ENCODE assay signal across 24 cellular contexts in genomic region chr2:37575780-37576179, GRCh38.
DNase-seq lines count a peak whose midpoint lies in the region; ATAC-seq, FAIRE-seq and TF ChIP-seq lines count a peak whose summit lies in the region.
"Had no signal": no experiment of that assay in that cellular context is flagged by ENCODE, and none has a peak within 500 bp of the region (broad histone marks: within the 10 kb centered on the region; RNA-seq: fewer than 3 reads in every experiment).

No MANE protein-coding gene starts in this region.

- no peaks in the 10 kb centered on the region for H3K9me3 ChIP-seq in HepG2 (ENCODE audit: low read length)
- H3K9me3 ChIP-seq in right lobe of liver, result no peaks in the 10 kb centered on the region
- no peaks in the 10 kb centered on the region for H3K9me3 ChIP-seq in OCI-LY1 (ENCODE audit: low read length)
- H3K9me3 ChIP-seq in endodermal cell (ENCODE audit: control insufficient read depth, low read length), result peaks cover 26% of the 10 kb centered on the region
- H3K9me3 ChIP-seq: gastrocnemius medialis, upper lobe of right lung had no signal

- H3K27me3 ChIP-seq in HepG2 (ENCODE audit: control insufficient read depth in 1 of 2, insufficient read depth in 2 of 2, low read length in 2 of 2) (no peaks in the 10 kb centered on the region), right lobe of liver (no peaks in the 10 kb centered on the region), OCI-LY1 (ENCODE audit: insufficient read depth, low read length) (no peaks in the 10 kb centered on the region), endodermal cell (ENCODE audit: control insufficient read depth, insufficient read depth, low read length, poor library complexity, severe bottlenecking) (no peaks in the 10 kb centered on the region)
- H3K27me3 ChIP-seq: gastrocnemius medialis, upper lobe of right lung had no signal

- TF ChIP-seq CTCF in HepG2 (CRISPR knock-in tag; IDR thresholded peaks at IDR 0.05) (peak; percentile 27; the same call in 1 of the 2 replicates), right lobe of liver (IDR thresholded peaks at IDR 0.05) (peak in 1 of 4 donors; percentile 10), OCI-LY1 (IDR thresholded peaks at IDR 0.05; ENCODE audit: low read length) (peak; percentile 15; the same call in 1 of the 2 replicates), endodermal cell (conservative IDR thresholded peaks at IDR 0.05) (peak; percentile 50)

- peaks cover 22% of the 10 kb centered on the region for H3K9me3 Mint-ChIP-seq in endodermal cell

- BruUV-seq in HepG2 (replicated peaks; lab: Mats Ljungman, UMichigan), result no TSS peak

- POLR2A ChIA-PET in HepG2 (lab: Yijun Ruan, JAX), result no interaction called here

- no peaks in the 10 kb centered on the region for H3K27me3 Mint-ChIP-seq in endodermal cell (ENCODE audit: insufficient read depth)
- H3K27me3 Mint-ChIP-seq: dendritic cell treated with granulocyte-macrophage colony-stimulating factor and Interleukin-4, amounts not matched to agents 40 ng/mL and 50 ng/mL, for 4 days had no signal

- H3K4me3 ChIP-seq in HepG2 (replicated peaks in 1 of 3; ENCODE audit: insufficient read depth in 1 of 3, low read depth in 2 of 3, low read length in 3 of 3), result no peak overlapping the region
- H3K4me3 ChIP-seq in right lobe of liver, result no peak overlapping the region
- no peak overlapping the region for H3K4me3 ChIP-seq in OCI-LY1 (ENCODE audit: low read depth, low read length, poor library complexity, severe bottlenecking)
- no peak overlapping the region for H3K4me3 ChIP-seq in endodermal cell (ENCODE audit: low read length)
- H3K4me3 ChIP-seq: A549, gastrocnemius medialis, upper lobe of right lung had no signal

- no peaks in the 10 kb centered on the region for H3K4me1 Mint-ChIP-seq in endodermal cell

- TF ChIP-seq POLR2A in HepG2 (IDR thresholded peaks at IDR 0.05; ENCODE audit: insufficient read depth in 1 of 2, low read depth in 2 of 2, low read length in 2 of 2) (no peak), right lobe of liver (IDR thresholded peaks at IDR 0.05) (no peak)

- no peak overlapping the region for H3K9ac ChIP-seq in HepG2 (ENCODE audit: insufficient read depth, low read depth, low read length)
- H3K9ac ChIP-seq in OCI-LY1 (ENCODE audit: low read length), result no peak overlapping the region
- H3K9ac ChIP-seq in endodermal cell (ENCODE audit: extremely low read depth, low read length, poor library complexity, severe bottlenecking), result no peak overlapping the region

- no peaks in the 10 kb centered on the region for H3K9me2 ChIP-seq in OCI-LY1 (ENCODE audit: low read depth, low read length)

- 15% methylated on average over 1 of the region's 1 CpG for WGBS in HepG2 (ENCODE audit: low lambda C conversion rate)
- 90% methylated on average over 1 of the region's 1 CpG for WGBS in right lobe of liver (ENCODE audit: insufficient coverage, low coverage, low lambda C conversion rate, missing lambda C conversion rate)
- 91% methylated on average over 1 of the region's 1 CpG; no CpG with 5 or more reads in 1 of the 2 experiments for WGBS in endodermal cell (ENCODE audit: insufficient coverage in 1 of 2, insufficient read length in 1 of 2), 2 experiments

- peaks cover 11% of the 10 kb centered on the region for H3K36me3 Mint-ChIP-seq in endodermal cell (ENCODE audit: low read depth)
- H3K36me3 Mint-ChIP-seq: CD4-positive, CD25-positive, alpha-beta regulatory T cell had no signal

- no peaks in the 10 kb centered on the region for H3K4me1 ChIP-seq in HepG2 (ENCODE audit: insufficient read depth, low read length)
- H3K4me1 ChIP-seq in right lobe of liver, result no peaks in the 10 kb centered on the region
- no peaks in the 10 kb centered on the region for H3K4me1 ChIP-seq in OCI-LY1 (ENCODE audit: insufficient read depth, low read length, severe bottlenecking)
- H3K4me1 ChIP-seq in endodermal cell (ENCODE audit: control insufficient read depth, insufficient read depth, low read length), result no peaks in the 10 kb centered on the region

- no peak overlapping the region for H3K27ac ChIP-seq in HepG2 (ENCODE audit: extremely low read length, insufficient read depth, low read length)
- H3K27ac ChIP-seq in right lobe of liver, result no peak overlapping the region
- H3K27ac ChIP-seq in OCI-LY1 (ENCODE audit: low read depth, low read length, poor library complexity, severe bottlenecking), result no peak overlapping the region
- no peak overlapping the region for H3K27ac ChIP-seq in endodermal cell (ENCODE audit: low read depth, low read length)
- H3K27ac ChIP-seq: A549, gastrocnemius medialis, upper lobe of right lung had no signal

- H3K4me2 ChIP-seq in HepG2 (ENCODE audit: low read depth, low read length) (no peak overlapping the region), OCI-LY1 (ENCODE audit: low read length) (no peak overlapping the region)
- H3K4me2 ChIP-seq: A549 had no signal

- FAIRE-seq in HepG2 (lab: Jason Lieb, UNC), result no peak
- FAIRE-seq: A549, bronchial epithelial cell, endothelial cell of umbilical vein, keratinocyte had no signal

- DNase-seq in HepG2 (ENCODE audit: low spot score) (no peak), right lobe of liver (no peak), endodermal cell (no peak), NCI-H187 (lab: John Stamatoyannopoulos, UW) (no peak)
- no peak for DNase-seq in activated CD4-positive, alpha-beta T cell treated with anti-CD3 and anti-CD28 coated beads for 4 hours
- DNase-seq: activated CD4-positive, alpha-beta T cell treated with anti-CD3 and anti-CD28 coated beads, Interleukin-2, amount 50 U/mL, for 48 hours; CD4-positive, CD25-positive, alpha-beta regulatory T cell; gastrocnemius medialis; NCI-H1694 treated with DMSO at 0.1 percent for 48 hours; NCI-H2227 treated with DMSO at 0.1 percent for 48 hours; NCI-H82; nucleus accumbens; retina; SHP77 treated with DMSO at 0.1 percent for 48 hours; upper lobe of right lung had no signal

- CTCF ChIA-PET in HepG2 (lab: Yijun Ruan, JAX; ENCODE audit: low intra/inter-chr PET ratio, low total read pairs), result no interaction called here

- intact Hi-C loops in HepG2 (cut with micrococcal nuclease; ENCODE audit: unreplicated experiment), result no loop called here
- intact Hi-C loops in right lobe of liver (cut with DNase I), result no loop called here

- H4K20me1 ChIP-seq in HepG2 (ENCODE audit: insufficient read depth, low read length) (no peaks in the 10 kb centered on the region), OCI-LY1 (ENCODE audit: insufficient read depth, low read length) (no peaks in the 10 kb centered on the region)

- ATAC-seq in HepG2, result peak; percentile 57
- ATAC-seq in right lobe of liver, result no peak
- no peak for ATAC-seq in GM21737 (IDR thresholded peaks at IDR 0.05; ENCODE audit: unreplicated experiment)
- ATAC-seq in GM21423 (IDR thresholded peaks at IDR 0.05; ENCODE audit: unreplicated experiment), result no peak
- ATAC-seq: A549, gastrocnemius medialis, upper lobe of right lung had no signal

- H3F3A ChIP-seq in OCI-LY1 (ENCODE audit: insufficient read depth, low read length), result no peaks in the 10 kb centered on the region

- H3K36me3 ChIP-seq in HepG2 (replicated peaks in 1 of 2; ENCODE audit: control insufficient read depth in 1 of 2, insufficient read depth in 2 of 2, low read length in 2 of 2) (no peaks in the 10 kb centered on the region), right lobe of liver (no peaks in the 10 kb centered on the region), OCI-LY1 (ENCODE audit: insufficient read depth, low read length) (no peaks in the 10 kb centered on the region), endodermal cell (ENCODE audit: control insufficient read depth, insufficient read depth, low read length) (peaks cover 4% of the 10 kb centered on the region)
- H3K36me3 ChIP-seq: gastrocnemius medialis, upper lobe of right lung had no signal

- in situ Hi-C loops in HepG2 (cut with HindIII; ENCODE audit: extremely low pct_ligation_motif_present, low pct_unique_long_range_greater_than_20kb), result no loop called here

- no peak for TF ChIP-seq EP300 in HepG2 (IDR thresholded peaks at IDR 0.05; ENCODE audit: low read depth in 2 of 2, low read length in 2 of 2)
- TF ChIP-seq EP300 in HepG2 (CRISPR knock-in tag; IDR thresholded peaks at IDR 0.05; ENCODE audit: borderline replicate concordance), result no peak

- H3K27ac Mint-ChIP-seq in endodermal cell, result no peak overlapping the region
- H3K27ac Mint-ChIP-seq: CD4-positive, CD25-positive, alpha-beta regulatory T cell; dendritic cell treated with granulocyte-macrophage colony-stimulating factor and Interleukin-4, amounts not matched to agents 40 ng/mL and 50 ng/mL, for 4 days; T-helper 1 cell treated with Interleukin-12 subunit alpha and Interleukin-12 subunit beta and Interleukin-4 antibody, amounts not matched to agents 30 μg/mL and 1 μg/mL, for 36 hours had no signal

- no peak overlapping the region for H3K4me3 Mint-ChIP-seq in endodermal cell
- H3K4me3 Mint-ChIP-seq: CD4-positive, CD25-positive, alpha-beta regulatory T cell; dendritic cell treated with granulocyte-macrophage colony-stimulating factor and Interleukin-4, amounts not matched to agents 40 ng/mL and 50 ng/mL, for 4 days; T-helper 1 cell treated with Interleukin-12 subunit alpha and Interleukin-12 subunit beta and Interleukin-4 antibody, amounts not matched to agents 30 μg/mL and 1 μg/mL, for 36 hours had no signal

- H3K79me2 ChIP-seq in HepG2 (ENCODE audit: insufficient read depth, low read length) (no peaks in the 10 kb centered on the region), OCI-LY1 (ENCODE audit: insufficient read depth, low read length) (no peaks in the 10 kb centered on the region)

- H2AFZ ChIP-seq in HepG2 (ENCODE audit: low read length) (no peak overlapping the region), OCI-LY1 (ENCODE audit: low read length) (no peak overlapping the region)

- no peak for TF ChIP-seq RAD21 in HepG2 (CRISPR knock-in tag; IDR thresholded peaks at IDR 0.05)

TF ChIP-seq in HepG2, 621 proteins besides CTCF, POLR2A, EP300 and RAD21 (continues in another document):
- TF ChIP-seq ZNF264 (CRISPR knock-in tag; IDR thresholded peaks at IDR 0.05) (no peak), MXD4 (CRISPR knock-in tag; IDR thresholded peaks at IDR 0.05) (no peak), CHD4 (IDR thresholded peaks at IDR 0.05; ENCODE audit: borderline replicate concordance, low read length) (no peak), GMEB2 (CRISPR knock-in tag; IDR thresholded peaks at IDR 0.05; ENCODE audit: low read depth) (no peak), ZNF572 (CRISPR knock-in tag; IDR thresholded peaks at IDR 0.05) (no peak), HNRNPLL (IDR thresholded peaks at IDR 0.05; ENCODE audit: low read depth, low read length, poor library complexity, severe bottlenecking) (no peak)
